In the genomic region with DNA sequence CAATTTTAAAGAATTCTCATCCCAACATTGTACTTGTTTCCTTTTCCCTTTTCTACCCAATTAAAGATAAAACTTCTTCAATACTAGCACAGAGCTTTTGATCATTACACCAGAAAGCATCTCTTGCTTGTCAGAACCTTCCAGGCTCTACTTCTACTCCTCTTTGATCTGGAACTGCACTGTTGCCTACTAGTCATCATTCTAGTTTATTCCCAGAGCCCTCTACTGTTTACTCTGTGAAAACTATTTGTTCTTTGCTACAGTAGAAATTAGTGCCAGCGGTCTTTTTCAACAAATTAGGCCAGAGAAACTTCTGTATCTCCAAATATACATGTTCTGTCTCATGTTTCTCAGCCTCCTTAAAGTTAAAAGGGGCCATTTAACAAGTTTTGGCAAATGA, we compare ENCODE assay signal across 1 cellular context.
TF ChIP-seq lines count a peak whose summit lies in the region.

No MANE protein-coding gene starts in this region.

TF ChIP-seq in K562, 482 proteins besides CTCF, POLR2A, EP300 and RAD21:
- TF ChIP-seq, protein P1, sequence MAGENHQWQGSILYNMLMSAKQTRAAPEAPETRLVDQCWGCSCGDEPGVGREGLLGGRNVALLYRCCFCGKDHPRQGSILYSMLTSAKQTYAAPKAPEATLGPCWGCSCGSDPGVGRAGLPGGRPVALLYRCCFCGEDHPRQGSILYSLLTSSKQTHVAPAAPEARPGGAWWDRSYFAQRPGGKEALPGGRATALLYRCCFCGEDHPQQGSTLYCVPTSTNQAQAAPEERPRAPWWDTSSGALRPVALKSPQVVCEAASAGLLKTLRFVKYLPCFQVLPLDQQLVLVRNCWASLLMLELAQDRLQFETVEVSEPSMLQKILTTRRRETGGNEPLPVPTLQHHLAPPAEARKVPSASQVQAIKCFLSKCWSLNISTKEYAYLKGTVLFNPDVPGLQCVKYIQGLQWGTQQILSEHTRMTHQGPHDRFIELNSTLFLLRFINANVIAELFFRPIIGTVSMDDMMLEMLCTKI (IDR thresholded peaks at IDR 0.05; ENCODE audit: partially characterized antibody): no peak
- TF ChIP-seq SMARCC2 (IDR thresholded peaks at IDR 0.05; ENCODE audit: low read depth): no peak
- no peak for TF ChIP-seq ZNF316 (IDR thresholded peaks at IDR 0.05)
- no peak for TF ChIP-seq ELF4 (CRISPR knock-in tag; IDR thresholded peaks at IDR 0.05)
- no peak for TF ChIP-seq BRD4 (IDR thresholded peaks at IDR 0.05)
- TF ChIP-seq RUNX1 (IDR thresholded peaks at IDR 0.05; ENCODE audit: low read depth): no peak
- TF ChIP-seq TCF7L2 (IDR thresholded peaks at IDR 0.05; ENCODE audit: low read depth, low read length): no peak
- no peak for TF ChIP-seq NFIC (IDR thresholded peaks at IDR 0.05)
- no peak for TF ChIP-seq EHMT2 (IDR thresholded peaks at IDR 0.05)
- TF ChIP-seq, protein P2, sequence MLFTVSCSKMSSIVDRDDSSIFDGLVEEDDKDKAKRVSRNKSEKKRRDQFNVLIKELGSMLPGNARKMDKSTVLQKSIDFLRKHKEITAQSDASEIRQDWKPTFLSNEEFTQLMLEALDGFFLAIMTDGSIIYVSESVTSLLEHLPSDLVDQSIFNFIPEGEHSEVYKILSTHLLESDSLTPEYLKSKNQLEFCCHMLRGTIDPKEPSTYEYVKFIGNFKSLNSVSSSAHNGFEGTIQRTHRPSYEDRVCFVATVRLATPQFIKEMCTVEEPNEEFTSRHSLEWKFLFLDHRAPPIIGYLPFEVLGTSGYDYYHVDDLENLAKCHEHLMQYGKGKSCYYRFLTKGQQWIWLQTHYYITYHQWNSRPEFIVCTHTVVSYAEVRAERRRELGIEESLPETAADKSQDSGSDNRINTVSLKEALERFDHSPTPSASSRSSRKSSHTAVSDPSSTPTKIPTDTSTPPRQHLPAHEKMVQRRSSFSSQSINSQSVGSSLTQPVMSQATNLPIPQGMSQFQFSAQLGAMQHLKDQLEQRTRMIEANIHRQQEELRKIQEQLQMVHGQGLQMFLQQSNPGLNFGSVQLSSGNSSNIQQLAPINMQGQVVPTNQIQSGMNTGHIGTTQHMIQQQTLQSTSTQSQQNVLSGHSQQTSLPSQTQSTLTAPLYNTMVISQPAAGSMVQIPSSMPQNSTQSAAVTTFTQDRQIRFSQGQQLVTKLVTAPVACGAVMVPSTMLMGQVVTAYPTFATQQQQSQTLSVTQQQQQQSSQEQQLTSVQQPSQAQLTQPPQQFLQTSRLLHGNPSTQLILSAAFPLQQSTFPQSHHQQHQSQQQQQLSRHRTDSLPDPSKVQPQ (CRISPR knock-in tag; IDR thresholded peaks at IDR 0.05; ENCODE audit: borderline replicate concordance): no peak
TF ChIP-seq in K562: peak in this region for 0.
